Comparison of ENCODE assay signal across 20 cellular contexts in genomic region chr20:59902470-59902869, GRCh38. TPM values are rescaled to one million over a fixed set of nuclear protein-coding genes. Genes with fewer than 3 reads are reported as not detected.
DNase-seq lines count a peak whose midpoint lies in the region; FAIRE-seq and TF ChIP-seq lines count a peak whose summit lies in the region.
"Had no signal": no experiment of that assay in that cellular context is flagged by ENCODE, and none has a peak within 500 bp of the region (broad histone marks: within the 10 kb centered on the region; RNA-seq: fewer than 3 reads in every experiment).

No MANE protein-coding gene starts in this region.

- 96 to 97% methylated on average over 3 of the region's 3 CpGs for WGBS in lower leg skin, 2 donors

- intact Hi-C loops in lower leg skin (cut with DNase I; ENCODE audit: low total_unique reads) = no loop called here

- no peak for TF ChIP-seq POLR2A in lower leg skin (IDR thresholded peaks at IDR 0.05)

- no peak overlapping the region for H3K4me3 ChIP-seq in lower leg skin (ENCODE audit: low read depth, poor library complexity, severe bottlenecking)
- H3K4me3 ChIP-seq: BLaER1 treated with 17β-estradiol and CSF1 and Interleukin-3, amounts not matched to agents 10 nM and 100 nM had no signal

- peak overlapping the region; percentile 73 for H3K27ac ChIP-seq in VCaP
- H3K27ac ChIP-seq: BLaER1 treated with 17β-estradiol and CSF1 and Interleukin-3, amounts not matched to agents 10 nM and 100 nM; C4-2B had no signal

- TF ChIP-seq CTCF in VCaP (conservative IDR thresholded peaks at IDR 0.05) (no peak), lower leg skin (IDR thresholded peaks at IDR 0.05) (no peak)

- no peak for DNase-seq in HTR-8/SVneo (ENCODE audit: insufficient read length, low spot score)
- peak; percentile 64 for DNase-seq in NCI-H526 treated with DMSO at 0.1 percent for 48 hours (lab: John Stamatoyannopoulos, UW)
- DNase-seq in ACHN = no peak
- DNase-seq in lower leg skin (ENCODE audit: low spot score in 2 of 2) = no peak
- DNase-seq in T-helper 2 cell = no peak
- DNase-seq: 8988T; AML-193; Caco-2; Calu3; CD4-positive, alpha-beta T cell; CD8-positive, alpha-beta T cell; DMS79 treated with DMSO at 0.1 percent for 48 hours; GF-D8 had no signal

- FAIRE-seq in HTR-8/SVneo (lab: Jason Lieb, UNC) = peak; percentile 20
- FAIRE-seq: A204.1, D721Med, GM12891, GM19239 had no signal

- in situ Hi-C loops in ACHN (cut with HindIII; ENCODE audit: low pct_ligation_motif_present, low pct_unique_long_range_greater_than_20kb, low sequenced_read_pairs) = no loop called here

RNA-seq across cellular contexts. Expression of gene SYCP2, which starts 31.0 kb away (rescaled TPM):
- 10 to 100 TPM in 1 of 4 donors, 1 to 10 TPM in 3; 1.9 to 12.9 (median 2.4) TPM for total RNA-seq in lower leg skin

RNA-seq across cellular contexts. Expression of gene PPP1R3D, which starts 37.6 kb away (rescaled TPM):
- 10 to 100 TPM; 14.5 to 20.0 (median 16.1) TPM for total RNA-seq in lower leg skin

RNA-seq across cellular contexts. Expression of gene FAM217B, which starts 37.7 kb away (rescaled TPM):
- total RNA-seq in lower leg skin = 10 to 100 TPM in 1 of 4 donors, 1 to 10 TPM in 3; 3.8 to 11.3 (median 5.9) TPM

RNA-seq across cellular contexts. Expression of gene CDH26, which starts 55.8 kb away (rescaled TPM):
- 10 to 100 TPM in 1 of 4 donors, 1 to 10 TPM in 3; 1.1 to 10.6 (median 1.8) TPM for total RNA-seq in lower leg skin
